ENCODE assay signal across 21 cellular contexts in genomic region chr9:96448546-96449170, GRCh38. TPM values are rescaled to one million over a fixed set of nuclear protein-coding genes. Genes with fewer than 3 reads are reported as not detected.
A peak's percentile ranks its signal among the peaks of the same experiment; 100 is the strongest.
DNase-seq lines count a peak whose midpoint lies in the region; ATAC-seq, FAIRE-seq and TF ChIP-seq lines count a peak whose summit lies in the region.
"Had no signal": no experiment of that assay in that cellular context is flagged by ENCODE, and none has a peak within 500 bp of the region (broad histone marks: within the 10 kb centered on the region; RNA-seq: fewer than 3 reads in every experiment).

No MANE protein-coding gene starts in this region.

- WGBS in small intestine, 3 donors: 84 to 87% (median 84%) methylated on average over 11 of the region's 11 CpGs

- no peak for ATAC-seq in activated naive CD4-positive, alpha-beta T cell treated with anti-CD3 and anti-CD28 coated beads, Interleukin-2, amount 50 U/mL, for 72 hours
- ATAC-seq in T-helper 17 cell (no peak), naive B cell (ENCODE audit: low read depth in 2 of 2) (no peak), HG02840 (IDR thresholded peaks at IDR 0.05; ENCODE audit: low FRiP score, unreplicated experiment) (no peak)

- no peak overlapping the region for H3K4me3 ChIP-seq in small intestine (ENCODE audit: low read depth in 1 of 2, low read length in 2 of 2)
- no peak overlapping the region for H3K4me3 ChIP-seq in foreskin fibroblast (ENCODE audit: low read depth in 1 of 2, low read length in 2 of 2)
- H3K4me3 ChIP-seq: GM12878 had no signal

- CTCF ChIA-PET in activated naive CD4-positive, alpha-beta T cell treated with anti-CD3 and anti-CD28 coated beads, Interleukin-2, amount 10 ng/mL, durations not matched to agents 7 days and 5 days (lab: Charles Lee): interaction anchor here (0.7 kb wide), 1 partner anchor 117 kb away, joined by 3 read pairs; no protein-coding TSS in a partner anchor

- no peaks in the 10 kb centered on the region for H3K36me3 ChIP-seq in small intestine (ENCODE audit: control insufficient read depth in 2 of 2, insufficient read depth in 2 of 2, low read length in 2 of 2)
- H3K36me3 ChIP-seq: cardiac muscle cell had no signal

- peaks cover 32% of the 10 kb centered on the region for H3K27me3 Mint-ChIP-seq in activated naive CD4-positive, alpha-beta T cell treated with anti-CD3 and anti-CD28 coated beads, Interleukin-2, amount 10 ng/mL, durations not matched to agents 7 days and 5 days
- H3K27me3 Mint-ChIP-seq in T-helper 17 cell (peaks cover 4% of the 10 kb centered on the region), naive B cell (peaks cover 8 to 10% (median 9%) of the 10 kb centered on the region in 3 donors), type B pancreatic cell (peaks cover 11% of the 10 kb centered on the region)

- no peak for DNase-seq in activated naive CD4-positive, alpha-beta T cell treated with anti-CD3 and anti-CD28 coated beads, Interleukin-2, amount 10 ng/mL, durations not matched to agents 7 days and 5 days
- DNase-seq in activated naive CD4-positive, alpha-beta T cell treated with anti-CD3 and anti-CD28 coated beads, Interleukin-2, amount 50 U/mL, for 72 hours (ENCODE audit: low spot score in 2 of 2): no peak
- DNase-seq in T-helper 17 cell (no peak), naive B cell (no peak), type B pancreatic cell (ENCODE audit: extremely low spot score, unreplicated experiment) (no peak), small intestine (no peak), foreskin fibroblast (no peak)
- DNase-seq: activated CD8-positive, alpha-beta memory T cell treated with anti-CD3 and anti-CD28 coated beads, Interleukin-2, amount 10 ng/mL, durations not matched to agents 7 days and 5 days; activated naive CD4-positive, alpha-beta T cell treated with Interleukin-2 at 50 U/mL for 16 hours; COR-L47; kidney; NCI-H1105 treated with DMSO at 0.1 percent for 48 hours; NCI-H2171 treated with DMSO at 0.1 percent for 48 hours; NK-92 treated with Interleukin-12 subunit alpha and Interleukin-12 subunit beta, amount 100 ng/mL, for 24 hours; stimulated activated naive B cell treated with anti-CD40 and anti-IgM and Interleukin-4, amounts not matched to agents 10 μg/mL and 1 μg/mL and 100 μg/mL, for 72 hours; trophoblast cell had no signal

- TF ChIP-seq CTCF in type B pancreatic cell (conservative IDR thresholded peaks at IDR 0.05): no peak
- TF ChIP-seq CTCF in foreskin fibroblast (IDR thresholded peaks at IDR 0.05; ENCODE audit: low read depth, low read length): no peak

- no peak overlapping the region for H3K27ac Mint-ChIP-seq in activated naive CD4-positive, alpha-beta T cell treated with anti-CD3 and anti-CD28 coated beads, Interleukin-2, amount 10 ng/mL, durations not matched to agents 7 days and 5 days
- no peak overlapping the region for H3K27ac Mint-ChIP-seq in activated naive CD4-positive, alpha-beta T cell treated with anti-CD3 and anti-CD28 coated beads, Interleukin-2, amount 50 U/mL, for 72 hours
- no peak overlapping the region for H3K27ac Mint-ChIP-seq in T-helper 17 cell
- H3K27ac Mint-ChIP-seq in naive B cell: peak overlapping the region in 2 of 6 donors; percentile 23 to 93
- H3K27ac Mint-ChIP-seq in type B pancreatic cell: peak overlapping the region; percentile 55
- H3K27ac Mint-ChIP-seq: stimulated activated naive B cell treated with anti-CD40 and anti-IgM and Interleukin-4, amounts not matched to agents 10 μg/mL and 1 μg/mL and 100 μg/mL, for 72 hours had no signal

- H3K9me3 Mint-ChIP-seq in activated naive CD4-positive, alpha-beta T cell treated with anti-CD3 and anti-CD28 coated beads, Interleukin-2, amount 10 ng/mL, durations not matched to agents 7 days and 5 days: no peaks in the 10 kb centered on the region
- no peaks in the 10 kb centered on the region for H3K9me3 Mint-ChIP-seq in activated naive CD4-positive, alpha-beta T cell treated with anti-CD3 and anti-CD28 coated beads, Interleukin-2, amount 50 U/mL, for 72 hours
- H3K9me3 Mint-ChIP-seq in naive B cell (no peaks in the 10 kb centered on the region), type B pancreatic cell (no peaks in the 10 kb centered on the region)
- H3K9me3 Mint-ChIP-seq: stimulated activated naive B cell treated with anti-CD40 and anti-IgM and Interleukin-4, amounts not matched to agents 10 μg/mL and 1 μg/mL and 100 μg/mL, for 72 hours had no signal

- no peaks in the 10 kb centered on the region for H3K27me3 ChIP-seq in small intestine (ENCODE audit: control insufficient read depth in 2 of 2, insufficient read depth in 2 of 2, low read length in 2 of 2)
- H3K27me3 ChIP-seq: cardiac muscle cell had no signal

- H3K36me3 Mint-ChIP-seq in activated naive CD4-positive, alpha-beta T cell treated with anti-CD3 and anti-CD28 coated beads, Interleukin-2, amount 10 ng/mL, durations not matched to agents 7 days and 5 days: no peaks in the 10 kb centered on the region
- no peaks in the 10 kb centered on the region for H3K36me3 Mint-ChIP-seq in activated naive CD4-positive, alpha-beta T cell treated with anti-CD3 and anti-CD28 coated beads, Interleukin-2, amount 50 U/mL, for 72 hours
- H3K36me3 Mint-ChIP-seq in T-helper 17 cell (ENCODE audit: low read depth): peaks cover 4% of the 10 kb centered on the region
- no peaks in the 10 kb centered on the region for H3K36me3 Mint-ChIP-seq in naive B cell
- H3K36me3 Mint-ChIP-seq in type B pancreatic cell: no peaks in the 10 kb centered on the region
- H3K36me3 Mint-ChIP-seq: activated CD8-positive, alpha-beta memory T cell treated with anti-CD3 and anti-CD28 coated beads, Interleukin-2, amount 10 ng/mL, durations not matched to agents 7 days and 5 days had no signal

- no peak overlapping the region for H3K27ac ChIP-seq in small intestine (ENCODE audit: low read depth in 1 of 2, low read length in 1 of 2)
- H3K27ac ChIP-seq: cardiac muscle cell, parathyroid adenoma had no signal

- H3K4me1 ChIP-seq in small intestine (ENCODE audit: control insufficient read depth in 2 of 2, insufficient read depth in 1 of 2, low read depth in 1 of 2, low read length in 1 of 2): no peaks in the 10 kb centered on the region
- H3K4me1 ChIP-seq: parathyroid adenoma had no signal

- H3K4me1 Mint-ChIP-seq in activated naive CD4-positive, alpha-beta T cell treated with anti-CD3 and anti-CD28 coated beads, Interleukin-2, amount 10 ng/mL, durations not matched to agents 7 days and 5 days: peaks cover 24% of the 10 kb centered on the region
- peaks cover 18% of the 10 kb centered on the region for H3K4me1 Mint-ChIP-seq in T-helper 17 cell
- H3K4me1 Mint-ChIP-seq in naive B cell: peaks cover 7 to 16% (median 15%) of the 10 kb centered on the region in 3 donors
- H3K4me1 Mint-ChIP-seq in type B pancreatic cell (ENCODE audit: unreplicated experiment): peaks cover 13% of the 10 kb centered on the region

- FAIRE-seq in small intestine (lab: Jason Lieb, UNC): no peak
- FAIRE-seq: A549, GM12878, kidney had no signal

- H3K9me3 ChIP-seq in T-helper 17 cell (ENCODE audit: control insufficient read depth, low read length, poor library complexity, severe bottlenecking): no peaks in the 10 kb centered on the region
- no peaks in the 10 kb centered on the region for H3K9me3 ChIP-seq in small intestine (ENCODE audit: control insufficient read depth, low read depth)
- H3K9me3 ChIP-seq: A549 had no signal

- peak overlapping the region; percentile 60 for H3K4me3 Mint-ChIP-seq in activated naive CD4-positive, alpha-beta T cell treated with anti-CD3 and anti-CD28 coated beads, Interleukin-2, amount 10 ng/mL, durations not matched to agents 7 days and 5 days
- peak overlapping the region; percentile 94 for H3K4me3 Mint-ChIP-seq in T-helper 17 cell
- H3K4me3 Mint-ChIP-seq in naive B cell: peak overlapping the region in 7 of 8 donors; percentile 4 to 89 (median 70)
- H3K4me3 Mint-ChIP-seq in type B pancreatic cell: peak overlapping the region; percentile 86

RNA-seq across cellular contexts. Expression of gene HABP4, which starts 1.3 kb away (rescaled TPM):
- total RNA-seq in activated naive CD4-positive, alpha-beta T cell treated with anti-CD3 and anti-CD28 coated beads, Interleukin-2, amount 50 U/mL, for 72 hours: 10 to 100 TPM in 1 of 2 donors, 1 to 10 TPM in 1; 6.4 to 15.7 TPM
- total RNA-seq in T-helper 17 cell (10 to 100 TPM; 16.6 to 21.3 TPM), type B pancreatic cell (ENCODE audit: low replicate concordance) (10.1 and 19.4 TPM in 2 replicates)
- polyA plus RNA-seq in naive B cell (ENCODE audit: low read depth in 6 of 6) (1 to 10 TPM; 3.3 to 8.3 (median 5.6) TPM), small intestine (1 to 10 TPM; 1.1 to 7.9 (median 4.1) TPM)

RNA-seq across cellular contexts. Expression of gene ZNF367, which starts 30.5 kb away (rescaled TPM):
- total RNA-seq in activated naive CD4-positive, alpha-beta T cell treated with anti-CD3 and anti-CD28 coated beads, Interleukin-2, amount 50 U/mL, for 72 hours: 10 to 100 TPM; 17.7 to 42.6 TPM
- total RNA-seq in T-helper 17 cell (1 to 10 TPM; 4.7 to 6.9 TPM), type B pancreatic cell (ENCODE audit: low replicate concordance) (4.3 and 7.2 TPM in 2 replicates)
- polyA plus RNA-seq in naive B cell (ENCODE audit: low read depth in 6 of 6) (1 to 10 TPM in 2 of 6 donors, under 1 TPM in 3, not detected in 1; 0.38 to 1.2 (median 0.95) TPM), small intestine (1 to 10 TPM in 2 of 3 donors, under 1 TPM in 1; 0.54 to 4.6 (median 1.3) TPM)
